ENCODE assay signal across 10 cellular contexts in genomic region chr1:30908886-30909777, GRCh38. TPM values are rescaled to one million over a fixed set of nuclear protein-coding genes. Genes with fewer than 3 reads are reported as not detected.
DNase-seq lines count a peak whose midpoint lies in the region; ATAC-seq, FAIRE-seq and TF ChIP-seq lines count a peak whose summit lies in the region.
"Had no signal": no experiment of that assay in that cellular context is flagged by ENCODE, and none has a peak within 500 bp of the region (broad histone marks: within the 10 kb centered on the region; RNA-seq: fewer than 3 reads in every experiment).

No MANE protein-coding gene starts in this region.

- ATAC-seq in DND-41 (ENCODE audit: insufficient read depth, low read depth) (no peak), pancreas (peak; percentile 2 to 12 (median 3))

- WGBS in esophagus squamous epithelium, 2 donors, result 40 to 68% methylated on average over 7 to 14 of the region's 43 CpGs
- 22 to 29% methylated on average over 36 to 43 of the region's 43 CpGs for WGBS in pancreas, 2 donors

- DNase-seq in DND-41 (no peak), SJSA1 (ENCODE audit: low read depth in 1 of 2, low spot score in 2 of 2) (no peak), esophagus squamous epithelium (lab: John Stamatoyannopoulos, UW) (no peak), pancreas (peak in 2 of 6 donors; percentile 47 to 70), amniotic stem cell (lab: John Stamatoyannopoulos, UW) (no peak), NCI-H524 (lab: John Stamatoyannopoulos, UW) (no peak), CD1c-positive myeloid dendritic cell (ENCODE audit: extremely low spot score) (no peak), H4 (ENCODE audit: low spot score) (no peak)

- H3K4me2 ChIP-seq in DND-41 (ENCODE audit: insufficient read depth, low read length), result peak overlapping the region; percentile 39
- H3K4me2 ChIP-seq: KMS-11 had no signal

- TF ChIP-seq POLR2A in esophagus squamous epithelium (IDR thresholded peaks at IDR 0.05), result no peak

- TF ChIP-seq CTCF in DND-41 (IDR thresholded peaks at IDR 0.05; ENCODE audit: borderline replicate concordance, extremely low read depth, low read length, poor library complexity, severe bottlenecking) (no peak), esophagus squamous epithelium (IDR thresholded peaks at IDR 0.05) (no peak), pancreas (IDR thresholded peaks at IDR 0.05) (no peak)

- intact Hi-C loops in esophagus squamous epithelium (cut with DNase I), result no loop called here
- intact Hi-C loops in pancreas (cut with DNase I), result loop anchor here in 1 of 3 donors (5.0 kb wide), 1 partner anchor 187 kb away; the partner anchor contains the start of gene MATN1

- no peak overlapping the region for H3K4me3 ChIP-seq in DND-41 (ENCODE audit: low read depth in 1 of 2, low read length in 2 of 2)
- H3K4me3 ChIP-seq in SJSA1, result peak overlapping the region; percentile 38
- H3K4me3 ChIP-seq in esophagus squamous epithelium, result peak overlapping the region; percentile 33 to 67 (median 47)
- peak overlapping the region in 2 of 4 donors; percentile 32 to 46 for H3K4me3 ChIP-seq in pancreas

- H3K27ac ChIP-seq in DND-41 (ENCODE audit: low read length) (no peak overlapping the region), SJSA1 (no peak overlapping the region), esophagus squamous epithelium (peak overlapping the region; percentile 56 to 80 (median 62)), pancreas (no peak overlapping the region)
- H3K27ac ChIP-seq: KMS-11, neutrophil had no signal

- H3K9me3 ChIP-seq in DND-41 (ENCODE audit: insufficient read depth, low read length, severe bottlenecking) (no peaks in the 10 kb centered on the region), SJSA1 (replicated peaks) (no peaks in the 10 kb centered on the region), esophagus squamous epithelium (no peaks in the 10 kb centered on the region), pancreas (no peaks in the 10 kb centered on the region)
- H3K9me3 ChIP-seq: neutrophil had no signal

- no peak for FAIRE-seq in pancreas (lab: Jason Lieb, UNC)

- H3K79me2 ChIP-seq in DND-41 (ENCODE audit: insufficient read depth, low read length), result no peaks in the 10 kb centered on the region

- H3K4me1 ChIP-seq in DND-41 (ENCODE audit: insufficient read depth, low read length) (no peaks in the 10 kb centered on the region), SJSA1 (replicated peaks) (peaks cover 31% of the 10 kb centered on the region), esophagus squamous epithelium (peaks cover 8 to 53% (median 22%) of the 10 kb centered on the region in 3 donors), pancreas (no peaks in the 10 kb centered on the region)

- no peaks in the 10 kb centered on the region for H3K36me3 ChIP-seq in DND-41 (ENCODE audit: insufficient read depth, low read length)
- H3K36me3 ChIP-seq in SJSA1, result no peaks in the 10 kb centered on the region
- H3K36me3 ChIP-seq in esophagus squamous epithelium, result no peaks in the 10 kb centered on the region
- no peaks in the 10 kb centered on the region for H3K36me3 ChIP-seq in pancreas
- H3K36me3 ChIP-seq: neutrophil had no signal

- H4K20me1 ChIP-seq in DND-41 (ENCODE audit: insufficient read depth, low read length), result peaks cover 24% of the 10 kb centered on the region

- H3K27me3 ChIP-seq in DND-41 (ENCODE audit: insufficient read depth, low read length, poor library complexity) (peaks cover 35% of the 10 kb centered on the region), SJSA1 (replicated peaks) (no peaks in the 10 kb centered on the region), esophagus squamous epithelium (peaks cover 0 to 26% (median 0%) of the 10 kb centered on the region in 4 donors), pancreas (no peaks in the 10 kb centered on the region)

- H3K9ac ChIP-seq in DND-41 (ENCODE audit: low read depth, low read length), result no peak overlapping the region
- H3K9ac ChIP-seq: KMS-11 had no signal

- H2AFZ ChIP-seq in DND-41 (ENCODE audit: low read depth, low read length), result no peak overlapping the region

RNA-seq across cellular contexts. Expression of gene SDC3, which starts 0.6 kb away (rescaled TPM):
- total RNA-seq in SJSA1 (2014; rRNA removed; shearing (Covaris generic)), result 29.6 and 43.6 TPM in 2 replicates
- total RNA-seq in esophagus squamous epithelium, result 10 to 100 TPM in 1 of 4 donors, 1 to 10 TPM in 3; 2.9 to 11.6 (median 5.1) TPM
- total RNA-seq in pancreas, result 10 to 100 TPM in 2 of 6 donors, 1 to 10 TPM in 4; 5.6 to 18.9 (median 7.6) TPM
- 1 to 10 TPM; 4.2 to 8.3 TPM for polyA plus RNA-seq in pancreas
- total RNA-seq in H4 (2014; rRNA removed; shearing (Covaris generic)), result 15.5 and 16.7 TPM in 2 replicates

Comparison
In these comparisons a context has a peak if more than half of its experiments do, and no peak if none do; other contexts are left out.
1. H3K27ac ChIP-seq: peak in esophagus squamous epithelium (4 of 4); none in DND-41 (single experiment), SJSA1 (single experiment) and pancreas (0 of 4).
2. H3K4me3 ChIP-seq: peak in SJSA1 (single experiment) and esophagus squamous epithelium (4 of 4); none in DND-41 (0 of 2).